Comparison of ENCODE assay signal across 18 cellular contexts in genomic region chr7:137001478-137001877, GRCh38.
"Had no signal": no experiment of that assay in that cellular context is flagged by ENCODE, and none has a peak within 500 bp of the region (broad histone marks: within the 10 kb centered on the region; RNA-seq: fewer than 3 reads in every experiment).

No MANE protein-coding gene starts in this region.

- H3K27me3 Mint-ChIP-seq: memory B cell; stimulated activated naive B cell treated with anti-CD40 and anti-IgM and Interleukin-4, amounts not matched to agents 10 μg/mL and 1 μg/mL and 100 μg/mL, for 72 hours had no signal

- H3K9me3 ChIP-seq: ascending aorta, left ventricle myocardium inferior, pancreas, thyroid gland, uterus had no signal

- H3K27me3 ChIP-seq: ascending aorta, pancreas, thyroid gland, uterus had no signal

- H3K36me3 Mint-ChIP-seq: memory B cell; stimulated activated naive B cell treated with anti-CD40 and anti-IgM and Interleukin-4, amounts not matched to agents 10 μg/mL and 1 μg/mL and 100 μg/mL, for 72 hours had no signal

- H3K4me1 Mint-ChIP-seq: memory B cell; stimulated activated naive B cell treated with anti-CD40 and anti-IgM and Interleukin-4, amounts not matched to agents 10 μg/mL and 1 μg/mL and 100 μg/mL, for 72 hours had no signal

- H3K36me3 ChIP-seq: ascending aorta, left ventricle myocardium inferior, pancreas, thyroid gland, uterus had no signal

- DNase-seq: activated CD4-positive, alpha-beta T cell treated with anti-CD3 and anti-CD28 coated beads for 1 hour; activated CD4-positive, alpha-beta T cell treated with anti-CD3 and anti-CD28 coated beads, Interleukin-2, amount 50 U/mL, for 4 hours; activated naive CD4-positive, alpha-beta T cell; activated T-cell treated with anti-CD3 and anti-CD28 coated beads for 4 hours; erythroblast; hypothalamus; left ventricle myocardium inferior; pancreas; retina; stimulated activated CD4-positive, alpha-beta T cell treated with anti-CD3 and anti-CD28 coated beads, Interleukin-2, amount 100 ng/mL, for 48 hours; stimulated activated naive B cell treated with anti-CD40 and anti-IgM and Interleukin-4, amounts not matched to agents 10 μg/mL and 1 μg/mL and 100 μg/mL, for 72 hours; T-helper 1 cell; T1000; thyroid gland; uterus had no signal

- H3K27ac Mint-ChIP-seq: memory B cell; stimulated activated naive B cell treated with anti-CD40 and anti-IgM and Interleukin-4, amounts not matched to agents 10 μg/mL and 1 μg/mL and 100 μg/mL, for 72 hours had no signal

- H3K9me3 Mint-ChIP-seq: neural crest cell had no signal

- H3K4me3 Mint-ChIP-seq: memory B cell; neural crest cell; stimulated activated naive B cell treated with anti-CD40 and anti-IgM and Interleukin-4, amounts not matched to agents 10 μg/mL and 1 μg/mL and 100 μg/mL, for 72 hours had no signal

- H3K4me1 ChIP-seq: ascending aorta, pancreas, thyroid gland, uterus had no signal

- H3K4me3 ChIP-seq: ascending aorta, left ventricle myocardium inferior, pancreas, thyroid gland, uterus had no signal

- ATAC-seq: pancreas; stimulated activated naive B cell treated with anti-CD40 and anti-IgM and Interleukin-4, amounts not matched to agents 10 μg/mL and 1 μg/mL and 100 μg/mL, for 72 hours had no signal

- H3K27ac ChIP-seq: ascending aorta, pancreas, thyroid gland, uterus had no signal
